Comparison of ENCODE assay signal across 1 cellular context in genomic region chr16:57536306-57537193, GRCh38.
TF ChIP-seq lines count a peak whose summit lies in the region.

CCDC102A (minus strand) TSS chr16:57536571; CDS start chr16:57529177, 7,394 bp downstream.

TF ChIP-seq in HEK293, 187 proteins besides CTCF, POLR2A, EP300 and RAD21 (continued from another document and continues in another):
- TF ChIP-seq ZBTB17 (tag by site-specific recombination; IDR thresholded peaks at IDR 0.05) (no peak), GLIS1 (tag by site-specific recombination; IDR thresholded peaks at IDR 0.05) (peak; percentile 48; the same call in 1 of the 2 replicates), ZNF174 (tag by site-specific recombination; IDR thresholded peaks at IDR 0.05) (no peak), HOXA7 (CRISPR knock-in tag; IDR thresholded peaks at IDR 0.05; ENCODE audit: borderline replicate concordance) (no peak), KLF9 (tag by site-specific recombination; IDR thresholded peaks at IDR 0.05; ENCODE audit: low read depth) (0 out of 2 replicates have a peak, but pooled peaks have one; percentile 46), ZNF692 (tag by site-specific recombination; IDR thresholded peaks at IDR 0.05) (0 out of 2 replicates have a peak, but pooled peaks have one; percentile 21), ZBTB44 (tag by site-specific recombination; IDR thresholded peaks at IDR 0.05) (no peak), ZNF610 (tag by site-specific recombination; IDR thresholded peaks at IDR 0.05; ENCODE audit: borderline replicate concordance) (no peak), ZNF155 (tag by site-specific recombination; IDR thresholded peaks at IDR 0.05) (no peak), ZNF433 (tag by site-specific recombination; IDR thresholded peaks at IDR 0.05; ENCODE audit: low read depth) (no peak), ZNF16 (tag by site-specific recombination; IDR thresholded peaks at IDR 0.05; ENCODE audit: low read depth) (no peak), REST (tag by site-specific recombination; IDR thresholded peaks at IDR 0.05) (no peak), ZNF555 (tag by site-specific recombination; conservative IDR thresholded peaks at IDR 0.05) (no peak), ZNF23 (tag by site-specific recombination; IDR thresholded peaks at IDR 0.05; ENCODE audit: borderline replicate concordance) (no peak), ZIC2 (tag by site-specific recombination; IDR thresholded peaks at IDR 0.05) (no peak), ZSCAN18 (tag by site-specific recombination; IDR thresholded peaks at IDR 0.05) (no peak), ZNF248 (tag by site-specific recombination; IDR thresholded peaks at IDR 0.05) (no peak), ZBTB20 (tag by site-specific recombination; IDR thresholded peaks at IDR 0.05) (peak; percentile 94), KLF7 (tag by site-specific recombination; IDR thresholded peaks at IDR 0.05; ENCODE audit: borderline replicate concordance) (no peak), ZNF133 (tag by site-specific recombination; IDR thresholded peaks at IDR 0.05) (no peak), ZBTB49 (tag by site-specific recombination; IDR thresholded peaks at IDR 0.05; ENCODE audit: low read depth) (no peak), PRDM10 (tag by site-specific recombination; IDR thresholded peaks at IDR 0.05) (no peak), EGR2 (tag by site-specific recombination; IDR thresholded peaks at IDR 0.05; ENCODE audit: low read depth) (no peak), PRDM1 (tag by site-specific recombination; IDR thresholded peaks at IDR 0.05) (no peak), GLI2 (tag by site-specific recombination; IDR thresholded peaks at IDR 0.05; ENCODE audit: borderline replicate concordance, low read depth) (no peak), ZNF785 (tag by site-specific recombination; IDR thresholded peaks at IDR 0.05) (no peak), GLIS2 (tag by site-specific recombination; IDR thresholded peaks at IDR 0.05) (peak; percentile 91), ZNF514 (tag by site-specific recombination; IDR thresholded peaks at IDR 0.05) (no peak), PATZ1 (tag by site-specific recombination; IDR thresholded peaks at IDR 0.05) (peak; percentile 59; the same call in 1 of the 2 replicates), ZNF292 (tag by site-specific recombination; IDR thresholded peaks at IDR 0.05; ENCODE audit: borderline replicate concordance, low read depth) (no peak), ZNF623 (tag by site-specific recombination; IDR thresholded peaks at IDR 0.05) (no peak), ZNF112 (tag by site-specific recombination; IDR thresholded peaks at IDR 0.05) (no peak), ZSCAN5A (tag by site-specific recombination; IDR thresholded peaks at IDR 0.05) (no peak), ZNF350 (tag by site-specific recombination; IDR thresholded peaks at IDR 0.05) (no peak), OVOL3 (tag by site-specific recombination; IDR thresholded peaks at IDR 0.05) (no peak), ZNF2 (tag by site-specific recombination; IDR thresholded peaks at IDR 0.05) (no peak), ZNF624 (tag by site-specific recombination; IDR thresholded peaks at IDR 0.05) (no peak), SP3 (tag by site-specific recombination; IDR thresholded peaks at IDR 0.05) (peak; percentile 40), ZNF654 (tag by site-specific recombination; IDR thresholded peaks at IDR 0.05; ENCODE audit: low read depth) (no peak), KLF10 (tag by site-specific recombination; IDR thresholded peaks at IDR 0.05) (no peak), ZFP3 (tag by site-specific recombination; IDR thresholded peaks at IDR 0.05; ENCODE audit: low read depth) (no peak), ZNF423 (tag by site-specific recombination; IDR thresholded peaks at IDR 0.05) (no peak), HIC1 (tag by site-specific recombination; IDR thresholded peaks at IDR 0.05) (peak; percentile 30; the same call in 1 of the 2 replicates), YY2 (tag by site-specific recombination; IDR thresholded peaks at IDR 0.05) (no peak)
